22 cellular contexts compared by ENCODE assay signal in the genomic region with DNA sequence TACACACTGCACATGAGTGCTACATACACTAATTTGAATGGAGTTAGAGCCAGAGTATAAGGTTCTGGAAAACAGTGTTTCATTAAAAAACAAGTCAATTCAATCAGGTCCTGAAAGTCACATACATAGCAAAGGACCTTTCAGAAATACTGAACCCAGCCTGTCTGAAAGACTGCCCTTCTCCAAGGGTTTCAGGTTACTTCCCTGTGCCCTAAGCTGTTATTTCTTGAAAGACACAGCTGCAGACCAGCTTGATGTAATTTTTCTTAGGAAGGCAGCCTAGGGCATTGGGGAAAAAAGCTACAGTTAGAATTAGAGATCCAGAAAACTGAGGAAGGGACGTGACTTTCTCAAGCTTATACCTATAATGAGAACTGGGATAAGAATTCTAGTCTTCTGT.
DNase-seq lines count a peak whose midpoint lies in the region; ATAC-seq, FAIRE-seq and TF ChIP-seq lines count a peak whose summit lies in the region.
"Had no signal": no experiment of that assay in that cellular context is flagged by ENCODE, and none has a peak within 500 bp of the region (broad histone marks: within the 10 kb centered on the region; RNA-seq: fewer than 3 reads in every experiment).

No MANE protein-coding gene starts in this region.

- H3K27ac Mint-ChIP-seq in nephron progenitor cell: peak overlapping the region; percentile 94
- H3K27ac Mint-ChIP-seq: CD4-positive, alpha-beta memory T cell; HFFc6 had no signal

- H3K4me3 Mint-ChIP-seq in nephron progenitor cell: no peak overlapping the region
- H3K4me3 Mint-ChIP-seq: CD4-positive, alpha-beta memory T cell; HFFc6 had no signal

- POLR2A ChIA-PET in A549 (lab: Yijun Ruan, JAX): no interaction called here

- 5% methylated on average over 1 of the region's 1 CpG for WGBS in A549 (ENCODE audit: missing lambda C conversion rate)
- 55% methylated on average over 1 of the region's 1 CpG for WGBS in hepatocyte (ENCODE audit: low lambda C conversion rate, missing lambda C conversion rate)

- H3K27me3 ChIP-seq in MM.1S (replicated peaks; ENCODE audit: insufficient read depth, low read length) (no peaks in the 10 kb centered on the region), hepatocyte (no peaks in the 10 kb centered on the region)
- H3K27me3 ChIP-seq: Peyer's patch had no signal

- TF ChIP-seq RAD21 in A549 (conservative IDR thresholded peaks at IDR 0.05 in 1 of 2, IDR thresholded peaks at IDR 0.05 in 1 of 2): no peak

- no peak overlapping the region for H2AFZ ChIP-seq in MM.1S (ENCODE audit: low read length)
- H2AFZ ChIP-seq in hepatocyte: peak overlapping the region; percentile 2

- H4K20me1 ChIP-seq in MM.1S (ENCODE audit: insufficient read depth, low read length) (no peaks in the 10 kb centered on the region), hepatocyte (ENCODE audit: insufficient read depth, poor library complexity, severe bottlenecking) (no peaks in the 10 kb centered on the region)
- H4K20me1 ChIP-seq: BLaER1 had no signal

- no peak for TF ChIP-seq POLR2A in A549 (IDR thresholded peaks at IDR 0.05; ENCODE audit: low read length)

- no peak for TF ChIP-seq CTCF in A549 (IDR thresholded peaks at IDR 0.05)
- no peak for TF ChIP-seq CTCF in MM.1S (IDR thresholded peaks at IDR 0.05; ENCODE audit: low read length)
- no peak for TF ChIP-seq CTCF in hepatocyte (IDR thresholded peaks at IDR 0.05; ENCODE audit: poor library complexity)
- TF ChIP-seq CTCF in nephron progenitor cell (IDR thresholded peaks at IDR 0.05): no peak
- TF ChIP-seq CTCF in D721Med (IDR thresholded peaks at IDR 0.05; ENCODE audit: insufficient read depth, missing control alignments): no peak

- H3K36me3 ChIP-seq in MM.1S (replicated peaks; ENCODE audit: insufficient read depth, low read length): no peaks in the 10 kb centered on the region
- H3K36me3 ChIP-seq in hepatocyte (replicated peaks; ENCODE audit: insufficient read depth, low read depth): no peaks in the 10 kb centered on the region
- H3K36me3 ChIP-seq: BLaER1 had no signal

- H3K4me3 ChIP-seq in A549 (no peak overlapping the region), MM.1S (ENCODE audit: low read length) (no peak overlapping the region), hepatocyte (no peak overlapping the region)
- H3K4me3 ChIP-seq: BLaER1, Peyer's patch had no signal

- H3K36me3 Mint-ChIP-seq in nephron progenitor cell (ENCODE audit: low read depth): peaks cover 4% of the 10 kb centered on the region
- H3K36me3 Mint-ChIP-seq: CD4-positive, alpha-beta memory T cell had no signal

- H3K79me2 ChIP-seq in MM.1S (ENCODE audit: low read length): no peaks in the 10 kb centered on the region
- no peaks in the 10 kb centered on the region for H3K79me2 ChIP-seq in hepatocyte

- CTCF ChIA-PET in A549 (lab: Yijun Ruan, JAX): no interaction called here

- H3K27ac ChIP-seq in A549: no peak overlapping the region
- H3K27ac ChIP-seq in MM.1S (ENCODE audit: low read length): no peak overlapping the region
- no peak overlapping the region for H3K27ac ChIP-seq in hepatocyte
- H3K27ac ChIP-seq: BLaER1, Peyer's patch had no signal

- DNase-seq in A549 (ENCODE audit: low read depth in 1 of 2, low spot score in 1 of 2) (no peak), MM.1S (no peak), hepatocyte (ENCODE audit: low spot score) (no peak), nephron progenitor cell (no peak), DMS153 treated with DMSO at 0.1 percent for 48 hours (lab: John Stamatoyannopoulos, UW; ENCODE audit: unreplicated experiment) (no peak), RPMI8226 (no peak), D721Med (ENCODE audit: insufficient read length, low spot score) (no peak)
- no peak for DNase-seq in stimulated activated CD4-positive, alpha-beta T cell treated with anti-CD3 and anti-CD28 coated beads, Interleukin-2, amount 100 ng/mL, for 48 hours
- DNase-seq: Calu3; CD4-positive, alpha-beta memory T cell; HFFc6; IMR-90; NCI-H1417 treated with DMSO at 0.1 percent for 48 hours; NCI-H187 treated with DMSO at 0.1 percent for 48 hours; NCI-H446; NCI-H526 treated with DMSO at 0.1 percent for 48 hours; Peyer's patch; Right ventricle myocardium superior had no signal

- H3K9me2 ChIP-seq in MM.1S (replicated peaks; ENCODE audit: insufficient read depth, low read length) (no peaks in the 10 kb centered on the region), hepatocyte (replicated peaks; ENCODE audit: insufficient read depth) (no peaks in the 10 kb centered on the region)
- H3K9me2 ChIP-seq: SK-N-SH had no signal

- H3K4me2 ChIP-seq in A549 (no peak overlapping the region), MM.1S (ENCODE audit: low read depth, low read length) (0 out of 2 replicates have a peak overlapping the region, but pooled peaks have one; percentile 7), hepatocyte (no peak overlapping the region)
- H3K4me2 ChIP-seq: BLaER1, SK-N-SH had no signal

- FAIRE-seq in A549 (lab: Jason Lieb, UNC) (peak; percentile 61), D721Med (lab: Jason Lieb, UNC) (no peak)
- FAIRE-seq: A204.1, H54 had no signal

- H3F3A ChIP-seq in MM.1S (ENCODE audit: insufficient read depth, low read length): peaks cover 5% of the 10 kb centered on the region

- H3K4me1 Mint-ChIP-seq in nephron progenitor cell: peaks cover 51% of the 10 kb centered on the region

- no peaks in the 10 kb centered on the region for H3K27me3 Mint-ChIP-seq in nephron progenitor cell (ENCODE audit: low read depth, poor library complexity)

- no peaks in the 10 kb centered on the region for H3K9me3 ChIP-seq in A549
- H3K9me3 ChIP-seq in MM.1S (replicated peaks; ENCODE audit: insufficient read depth, low read length): no peaks in the 10 kb centered on the region
- no peaks in the 10 kb centered on the region for H3K9me3 ChIP-seq in hepatocyte (ENCODE audit: low read depth)
- H3K9me3 ChIP-seq: Peyer's patch, SK-N-SH had no signal

- H3K9me3 Mint-ChIP-seq in nephron progenitor cell: peaks cover 8% of the 10 kb centered on the region
- H3K9me3 Mint-ChIP-seq: CD4-positive, alpha-beta memory T cell had no signal

- H3K9ac ChIP-seq in MM.1S (ENCODE audit: low read length): no peak overlapping the region
- H3K9ac ChIP-seq: BLaER1, SK-N-SH had no signal

- ATAC-seq in A549: no peak

- no peak for TF ChIP-seq EP300 in A549 (IDR thresholded peaks at IDR 0.05)

- H3K4me1 ChIP-seq in A549 (no peaks in the 10 kb centered on the region), MM.1S (ENCODE audit: low read length) (peaks cover 40% of the 10 kb centered on the region), hepatocyte (ENCODE audit: insufficient read depth) (peaks cover 17% of the 10 kb centered on the region)
- H3K4me1 ChIP-seq: BLaER1, Peyer's patch had no signal

TF ChIP-seq in A549, 52 proteins besides CTCF, POLR2A, EP300 and RAD21:
- no peak for TF ChIP-seq POLR2AphosphoS2 (conservative IDR thresholded peaks at IDR 0.05; ENCODE audit: low read length)
- TF ChIP-seq NPAS2 (CRISPR knock-in tag; IDR thresholded peaks at IDR 0.05; ENCODE audit: borderline replicate concordance): no peak
- no peak for TF ChIP-seq FOSB (CRISPR knock-in tag; IDR thresholded peaks at IDR 0.05)
- TF ChIP-seq PHF8 (IDR thresholded peaks at IDR 0.05; ENCODE audit: borderline replicate concordance, low read depth): no peak
- no peak for TF ChIP-seq EHF (CRISPR knock-in tag; IDR thresholded peaks at IDR 0.05)
- no peak for TF ChIP-seq HEYL (CRISPR knock-in tag; IDR thresholded peaks at IDR 0.05)
- TF ChIP-seq JUN (IDR thresholded peaks at IDR 0.05): no peak
- TF ChIP-seq CBX8 (IDR thresholded peaks at IDR 0.05): no peak
- TF ChIP-seq, protein P1, sequence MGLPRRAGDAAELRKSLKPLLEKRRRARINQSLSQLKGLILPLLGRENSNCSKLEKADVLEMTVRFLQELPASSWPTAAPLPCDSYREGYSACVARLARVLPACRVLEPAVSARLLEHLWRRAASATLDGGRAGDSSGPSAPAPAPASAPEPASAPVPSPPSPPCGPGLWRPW (IDR thresholded peaks at IDR 0.05): no peak
